ENCODE assay signal across 10 cellular contexts in the genomic region with DNA sequence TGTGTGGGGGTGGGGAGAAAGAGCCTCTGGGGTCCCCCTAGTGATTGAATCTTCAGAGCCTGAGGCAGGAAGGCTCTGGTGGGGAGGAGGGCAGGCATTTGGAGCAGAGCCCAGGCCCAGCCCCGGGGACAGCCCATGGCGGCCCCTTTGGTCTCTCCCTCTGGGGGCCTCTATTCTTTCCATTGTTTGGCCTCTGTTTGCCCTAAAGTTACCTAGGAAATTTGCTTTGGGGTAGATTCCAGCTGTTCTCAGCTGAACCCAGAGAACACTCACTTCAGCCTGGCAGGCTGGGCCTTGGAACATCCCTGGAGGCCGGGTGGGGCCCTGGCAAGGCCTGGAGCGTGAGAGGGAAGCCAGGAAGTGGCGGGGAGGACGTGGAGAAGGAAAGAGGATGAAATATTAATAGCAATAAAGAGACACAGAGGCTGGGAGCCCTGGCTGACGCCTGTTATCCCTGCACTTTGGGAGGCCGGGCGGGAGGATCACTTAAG. TPM values are rescaled to one million over a fixed set of nuclear protein-coding genes. Genes with fewer than 3 reads are reported as not detected.
DNase-seq lines count a peak whose midpoint lies in the region; ATAC-seq and TF ChIP-seq lines count a peak whose summit lies in the region.
"Had no signal": no experiment of that assay in that cellular context is flagged by ENCODE, and none has a peak within 500 bp of the region (broad histone marks: within the 10 kb centered on the region; RNA-seq: fewer than 3 reads in every experiment).

No MANE protein-coding gene starts in this region.

- no peaks in the 10 kb centered on the region for H3K9me3 ChIP-seq in endodermal cell (ENCODE audit: control insufficient read depth, low read length)
- no peaks in the 10 kb centered on the region for H3K9me3 ChIP-seq in lung (ENCODE audit: control insufficient read depth in 2 of 2, insufficient read depth in 1 of 2, low read length in 1 of 2)
- H3K9me3 ChIP-seq in upper lobe of left lung = no peaks in the 10 kb centered on the region

- no peaks in the 10 kb centered on the region for H3K27me3 ChIP-seq in endodermal cell (ENCODE audit: control insufficient read depth, insufficient read depth, low read length, poor library complexity, severe bottlenecking)
- H3K27me3 ChIP-seq in lung (ENCODE audit: control insufficient read depth, insufficient read depth) = no peaks in the 10 kb centered on the region
- no peaks in the 10 kb centered on the region for H3K27me3 ChIP-seq in upper lobe of left lung

- H3K36me3 ChIP-seq in endodermal cell (ENCODE audit: control insufficient read depth, insufficient read depth, low read length) (no peaks in the 10 kb centered on the region), lung (ENCODE audit: control insufficient read depth in 2 of 2, insufficient read depth in 2 of 2, low read length in 2 of 2) (no peaks in the 10 kb centered on the region), upper lobe of left lung (no peaks in the 10 kb centered on the region)

- no peak overlapping the region for H3K4me3 ChIP-seq in endodermal cell (ENCODE audit: low read length)
- H3K4me3 ChIP-seq in lung = no peak overlapping the region
- H3K4me3 ChIP-seq in upper lobe of left lung = no peak overlapping the region

- no peak overlapping the region for H3K9ac ChIP-seq in endodermal cell (ENCODE audit: extremely low read depth, low read length, poor library complexity, severe bottlenecking)

- no peaks in the 10 kb centered on the region for H3K36me3 Mint-ChIP-seq in endodermal cell (ENCODE audit: low read depth)
- H3K36me3 Mint-ChIP-seq in activated CD4-positive, alpha-beta T cell treated with anti-CD3 and anti-CD28 coated beads, Interleukin-2, amount 10 ng/mL, durations not matched to agents 24 days and 14 days (ENCODE audit: low read depth) = no peaks in the 10 kb centered on the region
- H3K36me3 Mint-ChIP-seq: activated naive CD8-positive, alpha-beta T cell treated with anti-CD3 and anti-CD28 coated beads, Interleukin-2, amount 10 ng/mL, durations not matched to agents 7 days and 5 days had no signal

- peak in 2 of 4 donors; percentile 25 to 37 for TF ChIP-seq EP300 in upper lobe of left lung (IDR thresholded peaks at IDR 0.05)

- peaks cover 17% of the 10 kb centered on the region for H3K4me1 Mint-ChIP-seq in endodermal cell
- H3K4me1 Mint-ChIP-seq in activated CD4-positive, alpha-beta T cell treated with anti-CD3 and anti-CD28 coated beads, Interleukin-2, amount 10 ng/mL, durations not matched to agents 24 days and 14 days = no peaks in the 10 kb centered on the region
- H3K4me1 Mint-ChIP-seq: activated naive CD8-positive, alpha-beta T cell treated with anti-CD3 and anti-CD28 coated beads, Interleukin-2, amount 10 ng/mL, durations not matched to agents 7 days and 5 days had no signal

- no peak for TF ChIP-seq CTCF in endodermal cell (conservative IDR thresholded peaks at IDR 0.05)
- TF ChIP-seq CTCF in lung (IDR thresholded peaks at IDR 0.05; ENCODE audit: control extremely low read depth, extremely low read depth) = no peak
- TF ChIP-seq CTCF in upper lobe of left lung (IDR thresholded peaks at IDR 0.05) = no peak

- H3K27ac ChIP-seq in endodermal cell (ENCODE audit: low read depth, low read length) (peak overlapping the region; percentile 32), lung (ENCODE audit: low read depth in 1 of 2, low read length in 1 of 2) (peak overlapping the region; percentile 10 to 80), upper lobe of left lung (peak overlapping the region; percentile 62 to 81 (median 70))

- H3K4me1 ChIP-seq in endodermal cell (ENCODE audit: control insufficient read depth, insufficient read depth, low read length) = no peaks in the 10 kb centered on the region
- H3K4me1 ChIP-seq in lung (ENCODE audit: control insufficient read depth in 2 of 2, insufficient read depth in 2 of 2, low read length in 2 of 2) = peaks cover 2 to 8% of the 10 kb centered on the region in 2 donors
- peaks cover 9 to 25% (median 17%) of the 10 kb centered on the region in 4 donors for H3K4me1 ChIP-seq in upper lobe of left lung

- H3K27ac Mint-ChIP-seq in endodermal cell = no peak overlapping the region
- H3K27ac Mint-ChIP-seq in activated CD4-positive, alpha-beta T cell treated with anti-CD3 and anti-CD28 coated beads, Interleukin-2, amount 10 ng/mL, durations not matched to agents 24 days and 14 days = no peak overlapping the region
- H3K27ac Mint-ChIP-seq: activated naive CD8-positive, alpha-beta T cell treated with anti-CD3 and anti-CD28 coated beads, Interleukin-2, amount 10 ng/mL, durations not matched to agents 7 days and 5 days had no signal

- no peak for TF ChIP-seq POLR2A in upper lobe of left lung (IDR thresholded peaks at IDR 0.05)

- intact Hi-C loops in activated CD4-positive, alpha-beta T cell treated with anti-CD3 and anti-CD28 coated beads, Interleukin-2, amount 10 ng/mL, durations not matched to agents 24 days and 14 days (cut with micrococcal nuclease) = no loop called here

- H3K4me3 Mint-ChIP-seq in endodermal cell = no peak overlapping the region
- no peak overlapping the region for H3K4me3 Mint-ChIP-seq in activated CD4-positive, alpha-beta T cell treated with anti-CD3 and anti-CD28 coated beads, Interleukin-2, amount 10 ng/mL, durations not matched to agents 24 days and 14 days
- H3K4me3 Mint-ChIP-seq: activated naive CD8-positive, alpha-beta T cell treated with anti-CD3 and anti-CD28 coated beads, Interleukin-2, amount 10 ng/mL, durations not matched to agents 7 days and 5 days had no signal

- ATAC-seq in lung (ENCODE audit: insufficient read depth, low FRiP score) (peak; percentile 68), upper lobe of left lung (ENCODE audit: low FRiP score in 2 of 2) (peak; percentile 73 to 93), GM18858 (IDR thresholded peaks at IDR 0.05; ENCODE audit: unreplicated experiment) (no peak)

- peaks cover 3% of the 10 kb centered on the region for H3K27me3 Mint-ChIP-seq in endodermal cell (ENCODE audit: insufficient read depth)
- H3K27me3 Mint-ChIP-seq in activated CD4-positive, alpha-beta T cell treated with anti-CD3 and anti-CD28 coated beads, Interleukin-2, amount 10 ng/mL, durations not matched to agents 24 days and 14 days = no peaks in the 10 kb centered on the region
- H3K27me3 Mint-ChIP-seq: activated naive CD8-positive, alpha-beta T cell treated with anti-CD3 and anti-CD28 coated beads, Interleukin-2, amount 10 ng/mL, durations not matched to agents 7 days and 5 days had no signal

- DNase-seq in HT1080 (ENCODE audit: low read depth) = peak; percentile 75
- no peak for DNase-seq in endodermal cell
- DNase-seq in lung (ENCODE audit: low spot score) = peak; percentile 64
- peak; percentile 39 to 88 for DNase-seq in upper lobe of left lung
- no peak for DNase-seq in Ammon's horn (ENCODE audit: low spot score)
- no peak for DNase-seq in activated CD4-positive, alpha-beta T cell treated with anti-CD3 and anti-CD28 coated beads, Interleukin-2, amount 10 ng/mL, durations not matched to agents 24 days and 14 days
- DNase-seq in HuH-7 (ENCODE audit: low spot score) = no peak
- DNase-seq: activated naive CD8-positive, alpha-beta T cell treated with anti-CD3 and anti-CD28 coated beads, Interleukin-2, amount 10 ng/mL, durations not matched to agents 7 days and 5 days; NCI-H1417 treated with DMSO at 0.1 percent for 48 hours had no signal

- no peaks in the 10 kb centered on the region for H3K9me3 Mint-ChIP-seq in endodermal cell
- no peaks in the 10 kb centered on the region for H3K9me3 Mint-ChIP-seq in activated CD4-positive, alpha-beta T cell treated with anti-CD3 and anti-CD28 coated beads, Interleukin-2, amount 10 ng/mL, durations not matched to agents 24 days and 14 days
- H3K9me3 Mint-ChIP-seq: activated naive CD8-positive, alpha-beta T cell treated with anti-CD3 and anti-CD28 coated beads, Interleukin-2, amount 10 ng/mL, durations not matched to agents 7 days and 5 days had no signal

- 91 to 100% methylated on average over 3 to 8 of the region's 9 CpGs for WGBS in endodermal cell (ENCODE audit: insufficient coverage in 1 of 2, insufficient read length in 1 of 2), 2 experiments
- WGBS in lung, 2 donors = 43 to 58% methylated on average over 9 of the region's 9 CpGs
- 36 to 41% methylated on average over 9 of the region's 9 CpGs for WGBS in upper lobe of left lung, 2 donors

RNA-seq across cellular contexts. Expression of a gene that starts 22.9 kb away (rescaled TPM):
- total RNA-seq in HT1080 (2014; rRNA removed; shearing (Covaris generic)) = 6.9 and 7.3 TPM in 2 replicates
- 18.6 and 21.2 TPM in 2 replicates for polyA plus RNA-seq in HT1080 (2015; cell fraction: cytosol; rRNA removed)
- polyA plus RNA-seq in HT1080 (2015; cell fraction: nucleus; rRNA removed) = 12.6 and 13.9 TPM in 2 replicates
- 1 to 10 TPM; 5.3 to 7.7 TPM for total RNA-seq in endodermal cell
- polyA plus RNA-seq in endodermal cell (2013, experiment 1 of 2) = 2.0 TPM
- 1.7 TPM for polyA plus RNA-seq in endodermal cell (2013, experiment 2 of 2)
- 10 to 100 TPM in 1 of 2 donors, 1 to 10 TPM in 1; 8.6 to 24.8 TPM for total RNA-seq in lung
- 10 to 100 TPM; 23.9 to 29.3 TPM for polyA plus RNA-seq in lung
- total RNA-seq in upper lobe of left lung = 10 to 100 TPM in 5 of 6 donors, 1 to 10 TPM in 1; 7.7 to 30.0 (median 16.1) TPM
- total RNA-seq in activated CD4-positive, alpha-beta T cell treated with anti-CD3 and anti-CD28 coated beads, Interleukin-2, amount 10 ng/mL, durations not matched to agents 24 days and 14 days = not detected in 2 replicates
- total RNA-seq: activated naive CD8-positive, alpha-beta T cell treated with anti-CD3 and anti-CD28 coated beads, Interleukin-2, amount 10 ng/mL, durations not matched to agents 7 days and 5 days had no signal

Comparison
In these comparisons a context has a peak if more than half of its experiments do, and no peak if none do; other contexts are left out.
1. DNase-seq: peak in HT1080 (single experiment), lung (single experiment) and upper lobe of left lung (2 of 2); none in endodermal cell (single experiment), Ammon's horn (single experiment), activated CD4-positive, alpha-beta T cell treated with anti-CD3 and anti-CD28 coated beads, Interleukin-2, amount 10 ng/mL, durations not matched to agents 24 days and 14 days (single experiment) and HuH-7 (single experiment).
2. Peak in every context shown above with its lines, with median percentiles within 50 percentile points of each other: H3K27ac ChIP-seq.